ENCODE assay signal across 8 cellular contexts in genomic region chr7:26198133-26198780, GRCh38. TPM values are rescaled to one million over a fixed set of nuclear protein-coding genes. Genes with fewer than 3 reads are reported as not detected.
DNase-seq lines count a peak whose midpoint lies in the region; ATAC-seq and TF ChIP-seq lines count a peak whose summit lies in the region.

No MANE protein-coding gene starts in this region.

- H3K4me1 Mint-ChIP-seq in GM23338 (peaks cover 38% of the 10 kb centered on the region), progenitor cell of endocrine pancreas (ENCODE audit: low read depth) (peaks cover 43% of the 10 kb centered on the region)
- peaks cover 50% of the 10 kb centered on the region for H3K4me1 Mint-ChIP-seq in T-helper 1 cell treated with Interleukin-12 subunit alpha and Interleukin-12 subunit beta and Interleukin-4 antibody, amounts not matched to agents 30 μg/mL and 1 μg/mL, for 36 hours (ENCODE audit: low read depth)

- H3K27me3 ChIP-seq in BE2C (no peaks in the 10 kb centered on the region), GM23338 (ENCODE audit: insufficient read depth) (no peaks in the 10 kb centered on the region)

- H3K4me3 Mint-ChIP-seq in GM23338, result peak overlapping the region; percentile 100
- peak overlapping the region; percentile 99 for H3K4me3 Mint-ChIP-seq in T-helper 1 cell treated with Interleukin-12 subunit alpha and Interleukin-12 subunit beta and Interleukin-4 antibody, amounts not matched to agents 30 μg/mL and 1 μg/mL, for 36 hours
- H3K4me3 Mint-ChIP-seq in progenitor cell of endocrine pancreas (ENCODE audit: low read depth), result peak overlapping the region; percentile 100

- no peak overlapping the region for H3K27ac ChIP-seq in GM23338 (ENCODE audit: low read depth)

- H3K4me3 ChIP-seq in BE2C (ENCODE audit: low read depth, low read length), result peak overlapping the region; percentile 85
- peak overlapping the region; percentile 71 for H3K4me3 ChIP-seq in GM23338

- no peaks in the 10 kb centered on the region for H3K9me3 ChIP-seq in BE2C

- no peak for ATAC-seq in GM23338
- ATAC-seq in HG02610 (IDR thresholded peaks at IDR 0.05; ENCODE audit: unreplicated experiment), result no peak

- peak overlapping the region; percentile 81 for H3K4me2 ChIP-seq in GM23338

- H3K9me3 Mint-ChIP-seq in GM23338 (peaks cover 18% of the 10 kb centered on the region), progenitor cell of endocrine pancreas (ENCODE audit: low read depth) (no peaks in the 10 kb centered on the region)
- H3K9me3 Mint-ChIP-seq in T-helper 1 cell treated with Interleukin-12 subunit alpha and Interleukin-12 subunit beta and Interleukin-4 antibody, amounts not matched to agents 30 μg/mL and 1 μg/mL, for 36 hours, result no peaks in the 10 kb centered on the region

- DNase-seq in BE2C, result no peak
- peak; percentile 49 for DNase-seq in GM23338 (ENCODE audit: low spot score)
- DNase-seq in fibroblast of peridontal ligament (ENCODE audit: extremely low read depth), result peak; percentile 65
- no peak for DNase-seq in progenitor cell of endocrine pancreas (ENCODE audit: low spot score, unreplicated experiment)
- DNase-seq in SKM-1 (lab: John Stamatoyannopoulos, UW; ENCODE audit: unreplicated experiment), result no peak
- no peak for DNase-seq in nucleus accumbens (lab: John Stamatoyannopoulos, UW)

- H3K27me3 Mint-ChIP-seq in GM23338 (ENCODE audit: insufficient read depth, low read depth, poor library complexity), result peaks cover 58% of the 10 kb centered on the region
- peaks cover 3% of the 10 kb centered on the region for H3K27me3 Mint-ChIP-seq in T-helper 1 cell treated with Interleukin-12 subunit alpha and Interleukin-12 subunit beta and Interleukin-4 antibody, amounts not matched to agents 30 μg/mL and 1 μg/mL, for 36 hours (ENCODE audit: low read depth)
- no peaks in the 10 kb centered on the region for H3K27me3 Mint-ChIP-seq in progenitor cell of endocrine pancreas

- H2AFZ ChIP-seq in GM23338, result no peak overlapping the region

- no peaks in the 10 kb centered on the region for H3K9me2 ChIP-seq in GM23338 (ENCODE audit: insufficient read depth)

- H3K4me1 ChIP-seq in BE2C (peaks cover 20% of the 10 kb centered on the region), GM23338 (ENCODE audit: insufficient read depth) (peaks cover 18% of the 10 kb centered on the region)

- TF ChIP-seq CTCF in BE2C (IDR thresholded peaks at IDR 0.05; ENCODE audit: low read depth, low read length) (peak; percentile 58), GM23338 (conservative IDR thresholded peaks at IDR 0.05; ENCODE audit: low read depth in 2 of 2) (peak in 1 of 2 experiments; percentile 91; a peak in 3 of 4 replicates), progenitor cell of endocrine pancreas (IDR thresholded peaks at IDR 0.05; ENCODE audit: unreplicated experiment) (peak; percentile 90)

- H3K79me2 ChIP-seq in GM23338 (replicated peaks; ENCODE audit: insufficient read depth), result peaks cover 85% of the 10 kb centered on the region

- H3F3A ChIP-seq in GM23338 (replicated peaks; ENCODE audit: low read depth), result peaks cover 28% of the 10 kb centered on the region

- H3K36me3 ChIP-seq in BE2C (peaks cover 76% of the 10 kb centered on the region), GM23338 (ENCODE audit: insufficient read depth) (peaks cover 58% of the 10 kb centered on the region)

- peaks cover 90% of the 10 kb centered on the region for H3K36me3 Mint-ChIP-seq in GM23338 (ENCODE audit: low read depth)
- peaks cover 70% of the 10 kb centered on the region for H3K36me3 Mint-ChIP-seq in T-helper 1 cell treated with Interleukin-12 subunit alpha and Interleukin-12 subunit beta and Interleukin-4 antibody, amounts not matched to agents 30 μg/mL and 1 μg/mL, for 36 hours (ENCODE audit: low read depth)
- peaks cover 56% of the 10 kb centered on the region for H3K36me3 Mint-ChIP-seq in progenitor cell of endocrine pancreas (ENCODE audit: insufficient read depth)

- peaks cover 57% of the 10 kb centered on the region for H4K20me1 ChIP-seq in GM23338 (replicated peaks; ENCODE audit: insufficient read depth)

- H3K27ac Mint-ChIP-seq in GM23338 (peak overlapping the region; percentile 100), progenitor cell of endocrine pancreas (peak overlapping the region; percentile 100)
- H3K27ac Mint-ChIP-seq in T-helper 1 cell treated with Interleukin-12 subunit alpha and Interleukin-12 subunit beta and Interleukin-4 antibody, amounts not matched to agents 30 μg/mL and 1 μg/mL, for 36 hours, result peak overlapping the region; percentile 99

TF ChIP-seq in GM23338, 12 proteins besides CTCF, POLR2A, EP300 and RAD21 (continues in another document):
- no peak for TF ChIP-seq JUNB (IDR thresholded peaks at IDR 0.05; ENCODE audit: unreplicated experiment)
- no peak for TF ChIP-seq REST (IDR thresholded peaks at IDR 0.05; ENCODE audit: unreplicated experiment)

RNA-seq across cellular contexts. Expression of gene HNRNPA2B1, which starts 2.3 kb away (rescaled TPM):
- 559 TPM for polyA plus RNA-seq in BE2C (2012; ENCODE audit: insufficient read depth, insufficient read length, low read depth)
- 598 and 602 TPM in 2 replicates for total RNA-seq in GM23338 (2014; rRNA removed; shearing (Covaris generic))
- polyA plus RNA-seq in GM23338 (2016; fragmentation: Nextera tagmentation; extraction: Ambion mirVana), result 1,534 and 1,577 TPM in 2 replicates
- 950 and 984 TPM in 2 replicates for total RNA-seq in progenitor cell of endocrine pancreas

RNA-seq across cellular contexts. Expression of gene CBX3, which starts 3.3 kb away (rescaled TPM):
- 138 TPM for polyA plus RNA-seq in BE2C (2012; ENCODE audit: insufficient read depth, insufficient read length, low read depth)
- total RNA-seq in GM23338 (2014; rRNA removed; shearing (Covaris generic)), result 249 and 272 TPM in 2 replicates
- 226 and 236 TPM in 2 replicates for polyA plus RNA-seq in GM23338 (2016; fragmentation: Nextera tagmentation; extraction: Ambion mirVana)
- 221 and 222 TPM in 2 replicates for total RNA-seq in progenitor cell of endocrine pancreas

RNA-seq across cellular contexts. Expression of gene NFE2L3, which starts 46.3 kb away (rescaled TPM):
- 4.2 TPM for polyA plus RNA-seq in BE2C (2012; ENCODE audit: insufficient read depth, insufficient read length, low read depth)
- total RNA-seq in GM23338 (2014; rRNA removed; shearing (Covaris generic)), result 129 and 142 TPM in 2 replicates
- polyA plus RNA-seq in GM23338 (2016; fragmentation: Nextera tagmentation; extraction: Ambion mirVana), result 62.0 and 66.4 TPM in 2 replicates
- total RNA-seq in progenitor cell of endocrine pancreas, result 25.5 and 28.0 TPM in 2 replicates

Comparison
In these comparisons a context has a peak if more than half of its experiments do, and no peak if none do; other contexts are left out.
1. DNase-seq: peak in GM23338 (single experiment) and fibroblast of peridontal ligament (single experiment); none in BE2C (single experiment), progenitor cell of endocrine pancreas (single experiment), SKM-1 (single experiment) and nucleus accumbens (0 of 56).
2. Peak in every context shown above with its lines, with median percentiles within 50 percentile points of each other: H3K27ac Mint-ChIP-seq and H3K4me3 Mint-ChIP-seq.